In genomic region chr3:134366221-134366927, GRCh38 we compare ENCODE assay signal across 15 cellular contexts. TPM values are rescaled to one million over a fixed set of nuclear protein-coding genes. Genes with fewer than 3 reads are reported as not detected.
DNase-seq lines count a peak whose midpoint lies in the region; ATAC-seq and TF ChIP-seq lines count a peak whose summit lies in the region.
"Had no signal": no experiment of that assay in that cellular context is flagged by ENCODE, and none has a peak within 500 bp of the region (broad histone marks: within the 10 kb centered on the region; RNA-seq: fewer than 3 reads in every experiment).

No MANE protein-coding gene starts in this region.

- peak overlapping the region; percentile 100 for H3K9ac ChIP-seq in GM23248

- intact Hi-C loops in stomach (cut with DNase I; ENCODE audit: low total_unique reads) = no loop called here

- peaks cover 92% of the 10 kb centered on the region for H3F3A ChIP-seq in GM23248 (ENCODE audit: insufficient read depth)

- H3K9me3 ChIP-seq in GM23248 (ENCODE audit: low read depth) = no peaks in the 10 kb centered on the region
- H3K9me3 ChIP-seq in stomach = no peaks in the 10 kb centered on the region
- no peaks in the 10 kb centered on the region for H3K9me3 ChIP-seq in MG63
- H3K9me3 ChIP-seq: testis had no signal

- no peak overlapping the region for H3K4me3 Mint-ChIP-seq in brain
- H3K4me3 Mint-ChIP-seq: activated CD4-positive, alpha-beta memory T cell treated with anti-CD3 and anti-CD28 coated beads, Interleukin-2, amount 10 ng/mL, durations not matched to agents 7 days and 5 days; activated naive CD8-positive, alpha-beta T cell; CD8-positive, alpha-beta T cell; T-helper 1 cell treated with Interleukin-12 subunit alpha and Interleukin-12 subunit beta and Interleukin-4 antibody, amounts not matched to agents 30 μg/mL and 1 μg/mL, for 36 hours had no signal

- H3K27me3 Mint-ChIP-seq in brain = no peaks in the 10 kb centered on the region
- H3K27me3 Mint-ChIP-seq: activated naive CD8-positive, alpha-beta T cell had no signal

- no peak for TF ChIP-seq POLR2A in stomach (IDR thresholded peaks at IDR 0.05)

- peaks cover 81% of the 10 kb centered on the region for H3K36me3 Mint-ChIP-seq in brain
- H3K36me3 Mint-ChIP-seq: activated naive CD8-positive, alpha-beta T cell; CD8-positive, alpha-beta T cell had no signal

- H3K27ac ChIP-seq in GM23248 (peak overlapping the region; percentile 99), stomach (peak overlapping the region; percentile 41 to 100 (median 98))

- H3K9me2 ChIP-seq in GM23248 (ENCODE audit: insufficient read depth) = no peaks in the 10 kb centered on the region

- no peaks in the 10 kb centered on the region for H3K9me3 Mint-ChIP-seq in brain
- H3K9me3 Mint-ChIP-seq: activated CD4-positive, alpha-beta memory T cell treated with anti-CD3 and anti-CD28 coated beads, Interleukin-2, amount 10 ng/mL, durations not matched to agents 7 days and 5 days; CD8-positive, alpha-beta T cell; T-helper 1 cell treated with Interleukin-12 subunit alpha and Interleukin-12 subunit beta and Interleukin-4 antibody, amounts not matched to agents 30 μg/mL and 1 μg/mL, for 36 hours had no signal

- no peak for ATAC-seq in left lobe of liver
- ATAC-seq: CD8-positive, alpha-beta T cell had no signal

- WGBS in GM23248 (ENCODE audit: low coverage in 1 of 2, low lambda C conversion rate in 2 of 2, missing lambda C conversion rate in 2 of 2), 2 experiments = 86 to 88% methylated on average over 13 of the region's 13 CpGs
- WGBS in stomach, 5 donors = 74 to 90% (median 77%) methylated on average over 12 to 13 of the region's 13 CpGs

- TF ChIP-seq CTCF in brain (conservative IDR thresholded peaks at IDR 0.05) = no peak
- no peak for TF ChIP-seq CTCF in stomach (IDR thresholded peaks at IDR 0.05)

- H2AFZ ChIP-seq in GM23248 = no peak overlapping the region

- H3K79me2 ChIP-seq in GM23248 (ENCODE audit: insufficient read depth) = peaks cover 79% of the 10 kb centered on the region

- H3K4me3 ChIP-seq in GM23248 (no peak overlapping the region), stomach (no peak overlapping the region), MG63 (no peak overlapping the region)
- H3K4me3 ChIP-seq: testis had no signal

- DNase-seq in GM23248 = peak; percentile 54
- peak; percentile 42 for DNase-seq in left lobe of liver (ENCODE audit: low spot score)
- DNase-seq in stomach = peak; percentile 19
- DNase-seq in NCI-H1092 (lab: John Stamatoyannopoulos, UW) = no peak
- no peak for DNase-seq in MG63
- no peak for DNase-seq in HUDEP-2 (lab: John Stamatoyannopoulos, UW; ENCODE audit: unreplicated experiment in 76 of 76)
- DNase-seq in G401 (ENCODE audit: low spot score) = no peak
- DNase-seq: activated CD4-positive, alpha-beta memory T cell treated with anti-CD3 and anti-CD28 coated beads, Interleukin-2, amount 10 ng/mL, durations not matched to agents 7 days and 5 days; CD8-positive, alpha-beta T cell; NCI-H146; stimulated activated CD4-positive, alpha-beta T cell treated with anti-CD3 and anti-CD28 coated beads, Interleukin-4, amount 100 ng/mL, for 24 hours had no signal

- in situ Hi-C loops in GM23248 (cut with MboI) = no loop called here
- in situ Hi-C loops in G401 (cut with HindIII; ENCODE audit: low sequenced_read_pairs) = no loop called here

- H4K20me1 ChIP-seq in GM23248 (ENCODE audit: insufficient read depth) = no peaks in the 10 kb centered on the region

- no peak for TF ChIP-seq EP300 in stomach (IDR thresholded peaks at IDR 0.05)

- H3K4me1 ChIP-seq in GM23248 (ENCODE audit: insufficient read depth) = peaks cover 96% of the 10 kb centered on the region
- H3K4me1 ChIP-seq in stomach = peaks cover 92 to 100% (median 98%) of the 10 kb centered on the region in 4 donors

- H3K27me3 ChIP-seq in GM23248 (replicated peaks; ENCODE audit: insufficient read depth) (no peaks in the 10 kb centered on the region), stomach (no peaks in the 10 kb centered on the region), MG63 (no peaks in the 10 kb centered on the region)
- H3K27me3 ChIP-seq: testis had no signal

- peaks cover 85% of the 10 kb centered on the region for H3K4me1 Mint-ChIP-seq in brain

- peak overlapping the region in 4 of 5 experiments; percentile 22 to 97 (median 50) for H3K27ac Mint-ChIP-seq in brain
- H3K27ac Mint-ChIP-seq: activated CD4-positive, alpha-beta memory T cell treated with anti-CD3 and anti-CD28 coated beads, Interleukin-2, amount 10 ng/mL, durations not matched to agents 7 days and 5 days; activated naive CD8-positive, alpha-beta T cell; CD8-positive, alpha-beta T cell; T-helper 1 cell treated with Interleukin-12 subunit alpha and Interleukin-12 subunit beta and Interleukin-4 antibody, amounts not matched to agents 30 μg/mL and 1 μg/mL, for 36 hours had no signal

- no peak overlapping the region for H3K4me2 ChIP-seq in GM23248 (ENCODE audit: unreplicated experiment)

- H3K36me3 ChIP-seq in GM23248 (ENCODE audit: low read depth) (peaks cover 88% of the 10 kb centered on the region), stomach (peaks cover 70 to 89% (median 87%) of the 10 kb centered on the region in 4 donors), MG63 (peaks cover 96% of the 10 kb centered on the region)

RNA-seq across cellular contexts. Expression of gene AMOTL2, which starts 7.9 kb away (rescaled TPM):
- 336 and 347 TPM in 2 replicates for total RNA-seq in GM23248 (2014; rRNA removed; shearing (Covaris generic))
- 156 TPM in 2 replicates for polyA plus RNA-seq in GM23248 (2016; fragmentation: Nextera tagmentation; extraction: Ambion mirVana)
- polyA plus RNA-seq in brain (ENCODE audit: insufficient read depth, low read depth, low replicate concordance) = 23.5 TPM
- 26.8 TPM for total RNA-seq in left lobe of liver
- total RNA-seq in stomach = 100 to 1,000 TPM in 1 of 5 donors, 10 to 100 TPM in 4; 29.3 to 782 (median 54.9) TPM
- polyA plus RNA-seq in stomach = 10 to 100 TPM; 10.6 to 16.6 (median 13.8) TPM
- 172 and 180 TPM in 2 replicates for total RNA-seq in MG63 (2014; rRNA removed; shearing (Covaris generic); ENCODE audit: low replicate concordance)
- total RNA-seq in G401 (2014; rRNA removed; shearing (Covaris generic)) = 177 and 190 TPM in 2 replicates
- total RNA-seq: activated CD4-positive, alpha-beta memory T cell treated with anti-CD3 and anti-CD28 coated beads, Interleukin-2, amount 10 ng/mL, durations not matched to agents 7 days and 5 days; CD8-positive, alpha-beta T cell had no signal

Comparison
In these comparisons a context has a peak if more than half of its experiments do, and no peak if none do; other contexts are left out.
1. DNase-seq: peak in GM23248 (single experiment), left lobe of liver (single experiment) and stomach (single experiment); none in NCI-H1092 (single experiment), MG63 (single experiment), HUDEP-2 (0 of 76) and G401 (single experiment).